In the genomic region with DNA sequence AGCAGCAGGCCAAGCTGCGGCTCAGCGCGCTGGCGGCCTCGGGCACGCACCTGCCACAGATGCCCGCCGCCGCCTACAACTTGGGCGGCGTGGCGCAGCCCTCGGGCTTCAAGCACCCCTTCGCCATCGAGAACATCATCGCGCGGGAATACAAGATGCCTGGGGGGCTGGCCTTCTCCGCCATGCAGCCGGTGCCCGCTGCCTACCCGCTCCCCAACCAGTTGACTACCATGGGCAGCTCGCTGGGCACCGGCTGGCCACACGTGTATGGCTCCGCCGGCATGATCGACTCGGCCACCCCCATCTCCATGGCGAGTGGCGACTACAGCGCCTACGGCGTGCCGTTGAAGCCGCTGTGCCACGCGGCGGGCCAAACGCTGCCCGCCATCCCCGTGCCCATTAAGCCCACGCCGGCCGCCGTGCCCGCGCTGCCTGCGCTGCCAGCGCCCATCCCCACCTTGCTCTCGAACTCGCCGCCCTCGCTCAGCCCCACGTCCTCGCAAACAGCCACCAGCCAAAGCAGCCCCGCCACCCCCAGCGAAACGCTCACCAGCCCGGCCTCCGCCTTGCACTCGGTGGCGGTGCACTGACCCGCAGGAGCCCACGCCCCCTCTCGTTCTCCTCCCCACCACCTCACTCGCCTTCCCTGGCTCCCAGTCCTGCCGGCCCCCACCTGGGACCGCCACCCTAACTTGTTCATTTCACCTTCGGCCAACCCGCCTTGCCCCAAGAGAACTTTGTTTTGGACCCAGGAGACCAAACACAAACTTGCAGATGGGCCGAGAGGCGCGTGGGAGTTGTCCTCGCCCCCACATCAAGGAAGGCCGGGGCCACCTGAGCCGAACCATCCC, we compare ENCODE assay signal across 9 cellular contexts. TPM values are rescaled to one million over a fixed set of nuclear protein-coding genes. Genes with fewer than 3 reads are reported as not detected.
DNase-seq lines count a peak whose midpoint lies in the region; ATAC-seq and TF ChIP-seq lines count a peak whose summit lies in the region.
"Had no signal": no experiment of that assay in that cellular context is flagged by ENCODE, and none has a peak within 500 bp of the region (broad histone marks: within the 10 kb centered on the region; RNA-seq: fewer than 3 reads in every experiment).

No MANE protein-coding gene starts in this region.

- peaks cover 13 to 31% of the 10 kb centered on the region in 2 donors for H3K4me1 ChIP-seq in duodenal mucosa (ENCODE audit: control insufficient read depth in 1 of 2, insufficient read depth in 2 of 2, low read length in 2 of 2)

- no peak for ATAC-seq in GM18502 (IDR thresholded peaks at IDR 0.05; ENCODE audit: poor library complexity, unreplicated experiment)

- H3K36me3 ChIP-seq in MG63, result no peaks in the 10 kb centered on the region
- H3K36me3 ChIP-seq in duodenal mucosa (ENCODE audit: control insufficient read depth in 1 of 2, insufficient read depth in 2 of 2, low read length in 2 of 2), result no peaks in the 10 kb centered on the region

- peak overlapping the region; percentile 97 for H3K4me3 Mint-ChIP-seq in neural crest cell

- no peak overlapping the region for H3K27ac ChIP-seq in duodenal mucosa (ENCODE audit: low read depth, low read length)

- no peaks in the 10 kb centered on the region for H3K9me3 Mint-ChIP-seq in neural crest cell

- H3K4me1 Mint-ChIP-seq in neural crest cell, result peaks cover 84% of the 10 kb centered on the region

- peak overlapping the region; percentile 2 to 32 for H3K9ac ChIP-seq in duodenal mucosa (ENCODE audit: low read depth in 1 of 2, low read length in 2 of 2)

- H3K27me3 Mint-ChIP-seq in neural crest cell (ENCODE audit: low read depth), result peaks cover 97% of the 10 kb centered on the region

- H3K36me3 Mint-ChIP-seq in neural crest cell (ENCODE audit: low read depth), result no peaks in the 10 kb centered on the region

- H3K27me3 ChIP-seq in MG63 (peaks cover 96% of the 10 kb centered on the region), duodenal mucosa (ENCODE audit: control insufficient read depth in 1 of 2, insufficient read depth in 2 of 2, low read length in 2 of 2) (peaks cover 88 to 95% of the 10 kb centered on the region in 2 donors)

- H3K27ac Mint-ChIP-seq in neural crest cell (ENCODE audit: unreplicated experiment), result no peak overlapping the region

- DNase-seq in MG63 (no peak), neural crest cell (ENCODE audit: low read depth, low spot score) (no peak), germinal center (ENCODE audit: low spot score) (no peak), DMS153 treated with DMSO at 0.1 percent for 48 hours (lab: John Stamatoyannopoulos, UW; ENCODE audit: unreplicated experiment) (no peak)
- DNase-seq in NK-92 treated with Interleukin-12 subunit alpha and Interleukin-12 subunit beta, amount 100 ng/mL, for 24 hours (lab: John Stamatoyannopoulos, UW), result no peak

- no peaks in the 10 kb centered on the region for H3K9me3 ChIP-seq in MG63
- H3K9me3 ChIP-seq in duodenal mucosa (ENCODE audit: control insufficient read depth in 1 of 2, low read length in 2 of 2), result no peaks in the 10 kb centered on the region

- no peak for TF ChIP-seq CTCF in GM12875 (IDR thresholded peaks at IDR 0.05; ENCODE audit: borderline replicate concordance, insufficient read depth, low read depth, low read length)
- TF ChIP-seq CTCF in neural crest cell (conservative IDR thresholded peaks at IDR 0.05), result no peak

- H3K4me3 ChIP-seq in GM12875 (ENCODE audit: low read depth, low read length), result peak overlapping the region; percentile 69
- peak overlapping the region; percentile 47 for H3K4me3 ChIP-seq in MG63
- H3K4me3 ChIP-seq in duodenal mucosa (ENCODE audit: low read depth in 1 of 2, low read length in 2 of 2), result peak overlapping the region; percentile 63 to 87

RNA-seq across cellular contexts. Expression of gene FOXB1, which starts 1.5 kb away (rescaled TPM):
- total RNA-seq in MG63 (2014; rRNA removed; shearing (Covaris generic); ENCODE audit: low replicate concordance), result not detected in 2 replicates
- 5.9 and 6.1 TPM in 2 replicates for total RNA-seq in neural crest cell
- total RNA-seq: renal cortical epithelial cell had no signal
